Comparison of ENCODE assay signal across 20 cellular contexts in the genomic region with DNA sequence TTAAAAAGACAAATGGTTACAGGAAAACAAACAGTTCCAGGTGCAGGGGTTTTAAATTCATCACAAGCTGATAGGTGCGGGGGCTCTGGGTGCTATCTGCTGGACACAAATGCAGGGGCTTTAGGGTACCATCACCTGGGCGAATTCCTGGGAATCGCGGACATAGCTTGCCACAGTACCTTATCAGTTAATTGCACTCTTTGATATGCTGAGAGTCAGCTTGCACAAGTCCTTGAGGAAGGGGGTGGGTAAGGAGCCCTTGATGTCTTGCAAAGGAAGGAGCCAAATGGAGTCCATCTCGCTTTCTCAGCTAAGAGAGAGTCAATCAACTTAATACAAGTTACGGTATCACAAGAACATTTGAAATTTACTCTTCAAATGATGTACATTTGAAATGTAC. TPM values are rescaled to one million over a fixed set of nuclear protein-coding genes. Genes with fewer than 3 reads are reported as not detected.
"Had no signal": no experiment of that assay in that cellular context is flagged by ENCODE, and none has a peak within 500 bp of the region (broad histone marks: within the 10 kb centered on the region; RNA-seq: fewer than 3 reads in every experiment).

No MANE protein-coding gene starts in this region.

- H3K36me3 Mint-ChIP-seq: activated CD8-positive, alpha-beta memory T cell treated with anti-CD3 and anti-CD28 coated beads, Interleukin-2, amount 10 ng/mL, durations not matched to agents 7 days and 5 days had no signal

- ATAC-seq: activated CD8-positive, alpha-beta memory T cell treated with anti-CD3 and anti-CD28 coated beads, Interleukin-2, amount 10 ng/mL, durations not matched to agents 7 days and 5 days; body of pancreas had no signal

- H3K9me3 Mint-ChIP-seq: activated CD4-positive, alpha-beta memory T cell treated with anti-CD3 and anti-CD28 coated beads, Interleukin-2, amount 10 ng/mL, durations not matched to agents 7 days and 5 days; activated naive CD4-positive, alpha-beta T cell treated with anti-CD3 and anti-CD28 coated beads for 36 hours; natural killer cell; stimulated activated naive B cell treated with anti-CD40 and anti-IgM and Interleukin-4, amounts not matched to agents 10 μg/mL and 1 μg/mL and 100 μg/mL, for 72 hours had no signal

- H3K4me3 ChIP-seq: body of pancreas, hepatocyte, spleen had no signal

- H3K27me3 ChIP-seq: hepatocyte had no signal

- H3K27ac ChIP-seq: body of pancreas, dorsolateral prefrontal cortex, epithelial cell of prostate, foreskin keratinocyte, left ventricle myocardium inferior, neutrophil, spleen had no signal

- H3K4me3 Mint-ChIP-seq: activated CD4-positive, alpha-beta memory T cell treated with anti-CD3 and anti-CD28 coated beads, Interleukin-2, amount 10 ng/mL, durations not matched to agents 7 days and 5 days; activated CD8-positive, alpha-beta memory T cell treated with anti-CD3 and anti-CD28 coated beads, Interleukin-2, amount 10 ng/mL, durations not matched to agents 7 days and 5 days; activated naive CD4-positive, alpha-beta T cell treated with anti-CD3 and anti-CD28 coated beads for 36 hours; memory B cell had no signal

- H3K4me1 ChIP-seq: foreskin keratinocyte had no signal

- DNase-seq: activated CD4-positive, alpha-beta memory T cell treated with anti-CD3 and anti-CD28 coated beads, Interleukin-2, amount 10 ng/mL, durations not matched to agents 7 days and 5 days; activated CD4-positive, alpha-beta T cell treated with anti-CD3 and anti-CD28 coated beads for 48 hours; activated CD4-positive, CD25-positive, alpha-beta regulatory T cell; activated CD8-positive, alpha-beta memory T cell treated with anti-CD3 and anti-CD28 coated beads, Interleukin-2, amount 10 ng/mL, durations not matched to agents 7 days and 5 days; activated naive CD4-positive, alpha-beta T cell treated with anti-CD3 and anti-CD28 coated beads for 36 hours; body of pancreas; dorsolateral prefrontal cortex; foreskin keratinocyte; kidney; left ventricle myocardium inferior; natural killer cell; sigmoid colon; spleen; stimulated activated naive B cell treated with anti-CD40 and anti-IgM and Interleukin-4, amounts not matched to agents 10 μg/mL and 1 μg/mL and 100 μg/mL, for 72 hours had no signal

- H3K79me2 ChIP-seq: hepatocyte had no signal

- H3K27ac Mint-ChIP-seq: activated CD4-positive, alpha-beta memory T cell treated with anti-CD3 and anti-CD28 coated beads, Interleukin-2, amount 10 ng/mL, durations not matched to agents 7 days and 5 days; activated CD8-positive, alpha-beta memory T cell treated with anti-CD3 and anti-CD28 coated beads, Interleukin-2, amount 10 ng/mL, durations not matched to agents 7 days and 5 days; activated naive CD4-positive, alpha-beta T cell treated with anti-CD3 and anti-CD28 coated beads for 36 hours; memory B cell; natural killer cell; stimulated activated naive B cell treated with anti-CD40 and anti-IgM and Interleukin-4, amounts not matched to agents 10 μg/mL and 1 μg/mL and 100 μg/mL, for 72 hours had no signal

- H3K9me3 ChIP-seq: body of pancreas, left ventricle myocardium inferior, neutrophil, sigmoid colon, spleen had no signal

- H3K36me3 ChIP-seq: left ventricle myocardium inferior, neutrophil, sigmoid colon, spleen had no signal

RNA-seq across cellular contexts. Expression of a gene that starts 25.4 kb away (rescaled TPM):
- total RNA-seq: activated CD4-positive, alpha-beta memory T cell treated with anti-CD3 and anti-CD28 coated beads, Interleukin-2, amount 10 ng/mL, durations not matched to agents 7 days and 5 days; activated CD8-positive, alpha-beta memory T cell treated with anti-CD3 and anti-CD28 coated beads, Interleukin-2, amount 10 ng/mL, durations not matched to agents 7 days and 5 days; natural killer cell had no signal

RNA-seq across cellular contexts. Expression of a gene that starts 40.3 kb away (rescaled TPM):
- total RNA-seq: activated naive CD4-positive, alpha-beta T cell treated with anti-CD3 and anti-CD28 coated beads for 36 hours; body of pancreas; cardiac septum; foreskin keratinocyte; hepatocyte; left ventricle myocardium inferior; sigmoid colon had no signal
- polyA plus RNA-seq: fibroblast of lung, foreskin keratinocyte had no signal

RNA-seq across cellular contexts. Expression of a gene that starts 55.9 kb away (rescaled TPM):
- total RNA-seq: activated CD4-positive, alpha-beta memory T cell treated with anti-CD3 and anti-CD28 coated beads, Interleukin-2, amount 10 ng/mL, durations not matched to agents 7 days and 5 days; activated CD8-positive, alpha-beta memory T cell treated with anti-CD3 and anti-CD28 coated beads, Interleukin-2, amount 10 ng/mL, durations not matched to agents 7 days and 5 days; activated naive CD4-positive, alpha-beta T cell treated with anti-CD3 and anti-CD28 coated beads for 36 hours; body of pancreas; foreskin keratinocyte; spleen had no signal
- polyA plus RNA-seq: foreskin keratinocyte had no signal
